Comparison of ENCODE assay signal across 11 cellular contexts in the genomic region with DNA sequence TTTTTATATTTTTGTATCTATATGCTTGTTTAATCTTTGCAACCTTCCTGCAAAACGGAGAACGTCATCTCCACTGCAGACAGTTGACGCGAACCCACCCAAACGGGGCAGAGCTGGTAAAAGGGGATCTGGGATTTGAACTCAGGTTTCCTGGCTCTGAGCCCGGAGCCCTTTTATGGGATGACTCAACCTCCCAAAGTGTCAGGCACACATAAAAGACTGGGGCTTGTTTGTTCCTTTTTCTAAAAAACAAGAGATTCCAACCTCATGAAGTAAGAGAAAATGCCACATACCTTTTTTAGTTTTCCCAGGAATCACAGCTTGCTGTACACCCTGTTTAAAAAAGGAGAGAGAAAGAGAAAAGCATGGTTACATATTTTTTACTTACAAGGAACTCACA.
DNase-seq lines count a peak whose midpoint lies in the region; ATAC-seq and TF ChIP-seq lines count a peak whose summit lies in the region.
"Had no signal": no experiment of that assay in that cellular context is flagged by ENCODE, and none has a peak within 500 bp of the region (broad histone marks: within the 10 kb centered on the region; RNA-seq: fewer than 3 reads in every experiment).

No MANE protein-coding gene starts in this region.

- intact Hi-C loops in natural killer cell (cut with micrococcal nuclease) (loop anchor here (5.0 kb wide), 1 partner anchor 78 kb away; a partner anchor contains a TSS), activated B cell treated with CpG ODN at 0.5 μM for 24 hours (cut with micrococcal nuclease) (no loop called here)

- H3K27ac Mint-ChIP-seq in natural killer cell treated with Interleukin-12 subunit alpha and Interleukin-12 subunit beta and Interleukin-15 and Interleukin-18, amount 100 ng/mL, for 72 hours: peak overlapping the region; percentile 58 to 88
- H3K27ac Mint-ChIP-seq in natural killer cell (no peak overlapping the region), activated B cell treated with CpG ODN at 0.5 μM for 24 hours (peak overlapping the region; percentile 35)

- no peak for DNase-seq in natural killer cell treated with Interleukin-12 subunit alpha and Interleukin-12 subunit beta and Interleukin-15 and Interleukin-18, amount 100 ng/mL, for 72 hours (ENCODE audit: low spot score)
- DNase-seq in natural killer cell (no peak), activated B cell treated with CpG ODN at 0.5 μM for 24 hours (no peak), lung microvascular endothelial cell (ENCODE audit: low read depth in 2 of 2) (peak; percentile 37 to 92), HK-2 (ENCODE audit: unreplicated experiment) (no peak)
- no peak for DNase-seq in stimulated activated CD4-positive, alpha-beta T cell treated with anti-CD3 and anti-CD28 coated beads, Interleukin-2, amount 100 ng/mL, for 48 hours
- DNase-seq: activated CD4-positive, alpha-beta T cell treated with anti-CD3 and anti-CD28 coated beads, Interleukin-2, amount 50 U/mL, for 4 hours; activated naive CD4-positive, alpha-beta T cell treated with Interleukin-2 at 50 U/mL for 16 hours; NCI-H1417 treated with DMSO at 0.1 percent for 48 hours had no signal

- no peaks in the 10 kb centered on the region for H3K27me3 Mint-ChIP-seq in natural killer cell treated with Interleukin-12 subunit alpha and Interleukin-12 subunit beta and Interleukin-15 and Interleukin-18, amount 100 ng/mL, for 72 hours
- H3K27me3 Mint-ChIP-seq in natural killer cell (ENCODE audit: low read depth in 2 of 2) (no peaks in the 10 kb centered on the region), activated B cell treated with CpG ODN at 0.5 μM for 24 hours (no peaks in the 10 kb centered on the region)

- POLR2A ChIA-PET in activated B cell treated with CpG ODN at 0.5 μM for 24 hours (lab: Charles Lee): interaction anchor here (0.7 to 4.4 kb wide), 3 partner anchors 10 to 77 kb away, joined by 3 to 125 read pairs (median 5); a partner anchor contains a TSS

- CTCF ChIA-PET in activated B cell treated with CpG ODN at 0.5 μM for 24 hours (lab: Charles Lee): no interaction called here

- no peaks in the 10 kb centered on the region for H3K36me3 Mint-ChIP-seq in natural killer cell treated with Interleukin-12 subunit alpha and Interleukin-12 subunit beta and Interleukin-15 and Interleukin-18, amount 100 ng/mL, for 72 hours
- H3K36me3 Mint-ChIP-seq in natural killer cell: no peaks in the 10 kb centered on the region
- peaks cover 19% of the 10 kb centered on the region for H3K36me3 Mint-ChIP-seq in activated B cell treated with CpG ODN at 0.5 μM for 24 hours (ENCODE audit: low read depth)

- no peak for ATAC-seq in natural killer cell treated with Interleukin-12 subunit alpha and Interleukin-12 subunit beta and Interleukin-15 and Interleukin-18, amount 100 ng/mL, for 72 hours
- no peak for ATAC-seq in natural killer cell
- ATAC-seq in activated B cell treated with CpG ODN at 0.5 μM for 24 hours (ENCODE audit: low read depth): no peak
- ATAC-seq in GM18519 (IDR thresholded peaks at IDR 0.05; ENCODE audit: low FRiP score, unreplicated experiment): no peak
- no peak for ATAC-seq in HG03045 (IDR thresholded peaks at IDR 0.05; ENCODE audit: unreplicated experiment)

- peaks cover 53 to 59% of the 10 kb centered on the region in 2 donors for H3K4me1 Mint-ChIP-seq in natural killer cell treated with Interleukin-12 subunit alpha and Interleukin-12 subunit beta and Interleukin-15 and Interleukin-18, amount 100 ng/mL, for 72 hours (ENCODE audit: low read depth in 2 of 2)
- H3K4me1 Mint-ChIP-seq in natural killer cell (peaks cover 24 to 26% of the 10 kb centered on the region in 2 donors), activated B cell treated with CpG ODN at 0.5 μM for 24 hours (peaks cover 31% of the 10 kb centered on the region)

- peak overlapping the region; percentile 13 for H3K4me3 Mint-ChIP-seq in natural killer cell treated with Interleukin-12 subunit alpha and Interleukin-12 subunit beta and Interleukin-15 and Interleukin-18, amount 100 ng/mL, for 72 hours
- H3K4me3 Mint-ChIP-seq in natural killer cell (no peak overlapping the region), activated B cell treated with CpG ODN at 0.5 μM for 24 hours (no peak overlapping the region)

- no peak for TF ChIP-seq CTCF in natural killer cell (IDR thresholded peaks at IDR 0.05)
- no peak for TF ChIP-seq CTCF in activated B cell treated with CpG ODN at 0.5 μM for 24 hours (IDR thresholded peaks at IDR 0.05)

- H3K9me3 Mint-ChIP-seq in natural killer cell treated with Interleukin-12 subunit alpha and Interleukin-12 subunit beta and Interleukin-15 and Interleukin-18, amount 100 ng/mL, for 72 hours: no peaks in the 10 kb centered on the region
- no peaks in the 10 kb centered on the region for H3K9me3 Mint-ChIP-seq in natural killer cell
- no peaks in the 10 kb centered on the region for H3K9me3 Mint-ChIP-seq in activated B cell treated with CpG ODN at 0.5 μM for 24 hours

Comparison
In these comparisons a context has a peak if more than half of its experiments do, and no peak if none do; other contexts are left out.
1. H3K27ac Mint-ChIP-seq: peak in natural killer cell treated with Interleukin-12 subunit alpha and Interleukin-12 subunit beta and Interleukin-15 and Interleukin-18, amount 100 ng/mL, for 72 hours (2 of 2) and activated B cell treated with CpG ODN at 0.5 μM for 24 hours (single experiment); none in natural killer cell (0 of 2).
2. DNase-seq: peak in lung microvascular endothelial cell (2 of 2); none in natural killer cell treated with Interleukin-12 subunit alpha and Interleukin-12 subunit beta and Interleukin-15 and Interleukin-18, amount 100 ng/mL, for 72 hours (single experiment), natural killer cell (single experiment), activated B cell treated with CpG ODN at 0.5 μM for 24 hours (single experiment), HK-2 (single experiment) and stimulated activated CD4-positive, alpha-beta T cell treated with anti-CD3 and anti-CD28 coated beads, Interleukin-2, amount 100 ng/mL, for 48 hours (0 of 2).